Comparison of ENCODE assay signal across 8 cellular contexts in genomic region chr7:26398436-26399308, GRCh38.
A peak's percentile ranks its signal among the peaks of the same experiment; 100 is the strongest.
DNase-seq lines count a peak whose midpoint lies in the region; ATAC-seq, FAIRE-seq and TF ChIP-seq lines count a peak whose summit lies in the region.

No MANE protein-coding gene starts in this region.

- H3K4me3 Mint-ChIP-seq in activated naive CD8-positive, alpha-beta T cell treated with anti-CD3 and anti-CD28 coated beads for 36 hours = peak overlapping the region; percentile 96

- DNase-seq in EL (peak; percentile 44), HT1080 (ENCODE audit: low read depth) (peak; percentile 34), PC-3 (peak; percentile 70), heart left ventricle (peak; percentile 64 to 82 (median 66)), pancreas (peak; percentile 58 to 82 (median 69)), dedifferentiated amniotic fluid mesenchymal stem cell (ENCODE audit: extremely low spot score) (no peak)
- peak; percentile 48 for DNase-seq in activated naive CD8-positive, alpha-beta T cell treated with anti-CD3 and anti-CD28 coated beads for 36 hours

- peak overlapping the region; percentile 75 for H3K4me3 ChIP-seq in PC-3 (ENCODE audit: low read length)
- peak overlapping the region; percentile 59 to 74 (median 64) for H3K4me3 ChIP-seq in heart left ventricle
- H3K4me3 ChIP-seq in pancreas = peak overlapping the region; percentile 36 to 75 (median 58)

- H3K36me3 Mint-ChIP-seq in activated naive CD8-positive, alpha-beta T cell treated with anti-CD3 and anti-CD28 coated beads for 36 hours = no peaks in the 10 kb centered on the region

- peak; percentile 92 for ATAC-seq in GM21447 (IDR thresholded peaks at IDR 0.05; ENCODE audit: unreplicated experiment)
- ATAC-seq in PC-3 = peak; percentile 82
- peak; percentile 64 to 98 (median 94) for ATAC-seq in heart left ventricle
- peak; percentile 88 to 90 (median 89) for ATAC-seq in pancreas

- H4K20me1 ChIP-seq in PC-3 (ENCODE audit: low read length) = no peaks in the 10 kb centered on the region

- H2AFZ ChIP-seq in PC-3 (ENCODE audit: low read length) = peak overlapping the region; percentile 90

- peak overlapping the region; percentile 89 for H3K27ac Mint-ChIP-seq in activated naive CD8-positive, alpha-beta T cell treated with anti-CD3 and anti-CD28 coated beads for 36 hours

- WGBS in heart left ventricle, 4 donors = 0 to 2% (median 1%) methylated on average over 65 to 86 of the region's 86 CpGs
- WGBS in pancreas, 2 donors = 0% methylated on average over 77 to 86 of the region's 86 CpGs

- H3K4me1 ChIP-seq in PC-3 (ENCODE audit: insufficient read depth, low read length) = peaks cover 11% of the 10 kb centered on the region
- H3K4me1 ChIP-seq in heart left ventricle = peaks cover 0 to 19% (median 10%) of the 10 kb centered on the region in 12 donors
- H3K4me1 ChIP-seq in pancreas = peaks cover 0 to 10% (median 5%) of the 10 kb centered on the region in 3 donors

- peak overlapping the region; percentile 77 for H3K4me2 ChIP-seq in PC-3 (ENCODE audit: low read length)

- H3K9ac ChIP-seq in PC-3 (ENCODE audit: low read length) = peak overlapping the region; percentile 63

- BruUV-seq in PC-3 (replicated peaks; lab: Mats Ljungman, UMichigan) = TSS peak; percentile 73

- H3K9me2 ChIP-seq in PC-3 (replicated peaks; ENCODE audit: low read length) = no peaks in the 10 kb centered on the region

- POLR2A ChIA-PET in PC-3 (lab: Charles Lee; ENCODE audit: unreplicated experiment) = interaction anchor here (0.6 to 0.7 kb wide), 3 partner anchors 10 to 151 kb away, joined by 3 to 5 read pairs (median 4); no protein-coding TSS in a partner anchor

- intact Hi-C loops in PC-3 (cut with micrococcal nuclease) (loop anchor here (1.0 to 2.0 kb wide), 5 partner anchors 30 to 269 kb away; no protein-coding TSS in a partner anchor), heart left ventricle (cut with DNase I) (no loop called here), pancreas (cut with DNase I) (no loop called here)

- TF ChIP-seq CTCF in PC-3 (conservative IDR thresholded peaks at IDR 0.05; ENCODE audit: low read depth, low read length) (no peak), heart left ventricle (IDR thresholded peaks at IDR 0.05) (peak in 1 of 12 donors; percentile 5), pancreas (IDR thresholded peaks at IDR 0.05) (no peak)

- H3K27me3 ChIP-seq in PC-3 (ENCODE audit: low read length) (no peaks in the 10 kb centered on the region), heart left ventricle (peaks cover 0 to 15% (median 3%) of the 10 kb centered on the region in 9 donors), pancreas (no peaks in the 10 kb centered on the region)

- no peaks in the 10 kb centered on the region for H3F3A ChIP-seq in PC-3 (ENCODE audit: low read length, unreplicated experiment)

- CTCF ChIA-PET in PC-3 (lab: Charles Lee) = interaction anchor here (0.6 to 3.1 kb wide), 3 partner anchors 30 to 219 kb away, joined by 3 to 16 read pairs (median 3); no protein-coding TSS in a partner anchor

- H3K9me3 ChIP-seq in PC-3 (ENCODE audit: low read length) (no peaks in the 10 kb centered on the region), heart left ventricle (no peaks in the 10 kb centered on the region), pancreas (no peaks in the 10 kb centered on the region)

- H3K9me3 Mint-ChIP-seq in activated naive CD8-positive, alpha-beta T cell treated with anti-CD3 and anti-CD28 coated beads for 36 hours = no peaks in the 10 kb centered on the region

- peaks cover 15% of the 10 kb centered on the region for H3K4me1 Mint-ChIP-seq in activated naive CD8-positive, alpha-beta T cell treated with anti-CD3 and anti-CD28 coated beads for 36 hours

- FAIRE-seq in pancreas (lab: Jason Lieb, UNC) = no peak

- peak in 1 of 2 donors; percentile 34 for TF ChIP-seq POLR2A in heart left ventricle (IDR thresholded peaks at IDR 0.05)

- H3K79me2 ChIP-seq in PC-3 (ENCODE audit: low read length) = no peaks in the 10 kb centered on the region

- H3K27me3 Mint-ChIP-seq in activated naive CD8-positive, alpha-beta T cell treated with anti-CD3 and anti-CD28 coated beads for 36 hours = peaks cover 61% of the 10 kb centered on the region

- H3K36me3 ChIP-seq in PC-3 (ENCODE audit: low read depth, low read length) (no peaks in the 10 kb centered on the region), heart left ventricle (no peaks in the 10 kb centered on the region), pancreas (no peaks in the 10 kb centered on the region)

- peak overlapping the region; percentile 20; the same call in 1 of the 2 replicates for H3K27ac ChIP-seq in PC-3 (ENCODE audit: low read length)
- H3K27ac ChIP-seq in heart left ventricle = peak overlapping the region in 11 of 12 donors; percentile 41 to 81 (median 66)
- H3K27ac ChIP-seq in pancreas = peak overlapping the region; percentile 70 to 91 (median 78)

Comparison
In these comparisons a context has a peak if more than half of its experiments do, and no peak if none do; other contexts are left out.
1. H3K27ac ChIP-seq: peak in every context shown above with its lines; median percentile 78 in pancreas; 66 in heart left ventricle; 20 in PC-3.